16 cellular contexts compared by ENCODE assay signal in genomic region chr1:33176362-33176850, GRCh38. TPM values are rescaled to one million over a fixed set of nuclear protein-coding genes. Genes with fewer than 3 reads are reported as not detected.
DNase-seq lines count a peak whose midpoint lies in the region; ATAC-seq, FAIRE-seq and TF ChIP-seq lines count a peak whose summit lies in the region.
"Had no signal": no experiment of that assay in that cellular context is flagged by ENCODE, and none has a peak within 500 bp of the region (broad histone marks: within the 10 kb centered on the region; RNA-seq: fewer than 3 reads in every experiment).

No MANE protein-coding gene starts in this region.

- no peak overlapping the region for H3K4me3 Mint-ChIP-seq in MCF 10A (ENCODE audit: unreplicated experiment)
- H3K4me3 Mint-ChIP-seq: activated CD4-positive, alpha-beta memory T cell treated with anti-CD3 and anti-CD28 coated beads, Interleukin-2, amount 10 ng/mL, durations not matched to agents 7 days and 5 days; natural killer cell; T-helper 1 cell treated with Interleukin-12 subunit alpha and Interleukin-12 subunit beta and Interleukin-4 antibody, amounts not matched to agents 30 μg/mL and 1 μg/mL, for 36 hours had no signal

- H3K27me3 ChIP-seq in breast epithelium, result no peaks in the 10 kb centered on the region
- H3K27me3 ChIP-seq in left lung, result no peaks in the 10 kb centered on the region
- no peaks in the 10 kb centered on the region for H3K27me3 ChIP-seq in ovary

- H3K36me3 ChIP-seq in breast epithelium, result no peaks in the 10 kb centered on the region
- H3K36me3 ChIP-seq in left lung, result no peaks in the 10 kb centered on the region
- H3K36me3 ChIP-seq in ovary, result no peaks in the 10 kb centered on the region

- H3K9me3 ChIP-seq in breast epithelium (no peaks in the 10 kb centered on the region), left lung (no peaks in the 10 kb centered on the region), ovary (no peaks in the 10 kb centered on the region)

- peak overlapping the region; percentile 78 to 80 for H3K27ac ChIP-seq in breast epithelium
- peak overlapping the region; percentile 74 for H3K27ac ChIP-seq in caudate nucleus (ENCODE audit: low read depth, low read length)
- no peak overlapping the region for H3K27ac ChIP-seq in left lung
- no peak overlapping the region for H3K27ac ChIP-seq in ovary

- H3K4me3 ChIP-seq in breast epithelium (no peak overlapping the region), lower leg skin (ENCODE audit: low read depth, poor library complexity, severe bottlenecking) (no peak overlapping the region), left lung (no peak overlapping the region), ovary (no peak overlapping the region)

- peaks cover 14% of the 10 kb centered on the region for H3K4me1 Mint-ChIP-seq in MCF 10A (ENCODE audit: insufficient read depth, unreplicated experiment)

- ATAC-seq in left lung, result no peak
- no peak for ATAC-seq in GM21367 (IDR thresholded peaks at IDR 0.05; ENCODE audit: unreplicated experiment)
- ATAC-seq: natural killer cell had no signal

- TF ChIP-seq POLR2A in breast epithelium (IDR thresholded peaks at IDR 0.05) (no peak), lower leg skin (IDR thresholded peaks at IDR 0.05) (no peak), H54 (IDR thresholded peaks at IDR 0.05; ENCODE audit: low read depth, low read length) (no peak), ovary (IDR thresholded peaks at IDR 0.05) (no peak)

- TF ChIP-seq EP300 in ovary (IDR thresholded peaks at IDR 0.05), result no peak

- H3K36me3 Mint-ChIP-seq in MCF 10A (ENCODE audit: insufficient read depth, unreplicated experiment), result no peaks in the 10 kb centered on the region
- H3K36me3 Mint-ChIP-seq: natural killer cell had no signal

- no TSS peak for BruUV-seq in MCF 10A (replicated peaks; lab: Mats Ljungman, UMichigan)

- FAIRE-seq in H54 (lab: Jason Lieb, UNC), result no peak

- intact Hi-C loops in breast epithelium (cut with DNase I; ENCODE audit: low total_unique reads) (no loop called here), MCF 10A (cut with micrococcal nuclease) (no loop called here), lower leg skin (cut with DNase I; ENCODE audit: low total_unique reads) (no loop called here), left lung (cut with DNase I) (no loop called here), ovary (cut with DNase I) (no loop called here)

- POLR2A ChIA-PET in MCF 10A (lab: Yijun Ruan, JAX), result interaction anchor here (0.6 kb wide), 1 partner anchor 782 kb away, joined by 3 read pairs; the partner anchor contains the start of gene BSDC1

- no peaks in the 10 kb centered on the region for H3K9me3 Mint-ChIP-seq in MCF 10A (ENCODE audit: unreplicated experiment)
- H3K9me3 Mint-ChIP-seq: activated CD4-positive, alpha-beta memory T cell treated with anti-CD3 and anti-CD28 coated beads, Interleukin-2, amount 10 ng/mL, durations not matched to agents 7 days and 5 days; natural killer cell; T-helper 1 cell treated with Interleukin-12 subunit alpha and Interleukin-12 subunit beta and Interleukin-4 antibody, amounts not matched to agents 30 μg/mL and 1 μg/mL, for 36 hours had no signal

- no peaks in the 10 kb centered on the region for H3K4me1 ChIP-seq in breast epithelium
- H3K4me1 ChIP-seq in left lung, result peaks cover 3 to 13% of the 10 kb centered on the region in 2 donors
- peaks cover 6% of the 10 kb centered on the region for H3K4me1 ChIP-seq in ovary (ENCODE audit: insufficient read depth)

- H3K27me3 Mint-ChIP-seq in MCF 10A (ENCODE audit: insufficient read depth, unreplicated experiment), result no peaks in the 10 kb centered on the region
- H3K27me3 Mint-ChIP-seq: activated CD4-positive, alpha-beta memory T cell treated with anti-CD3 and anti-CD28 coated beads, Interleukin-2, amount 10 ng/mL, durations not matched to agents 7 days and 5 days had no signal

- H3K27ac Mint-ChIP-seq in MCF 10A (ENCODE audit: low read depth, unreplicated experiment), result no peak overlapping the region
- H3K27ac Mint-ChIP-seq: activated CD4-positive, alpha-beta memory T cell treated with anti-CD3 and anti-CD28 coated beads, Interleukin-2, amount 10 ng/mL, durations not matched to agents 7 days and 5 days; natural killer cell; T-helper 1 cell treated with Interleukin-12 subunit alpha and Interleukin-12 subunit beta and Interleukin-4 antibody, amounts not matched to agents 30 μg/mL and 1 μg/mL, for 36 hours had no signal

- no peak for TF ChIP-seq CTCF in breast epithelium (IDR thresholded peaks at IDR 0.05)
- no peak for TF ChIP-seq CTCF in MCF 10A (IDR thresholded peaks at IDR 0.05; ENCODE audit: unreplicated experiment)
- no peak for TF ChIP-seq CTCF in lower leg skin (IDR thresholded peaks at IDR 0.05)
- no peak for TF ChIP-seq CTCF in left lung (IDR thresholded peaks at IDR 0.05)
- no peak for TF ChIP-seq CTCF in ovary (IDR thresholded peaks at IDR 0.05)

- CTCF ChIA-PET in MCF 10A (lab: Yijun Ruan, JAX), result no interaction called here

- DNase-seq in breast epithelium (ENCODE audit: low spot score in 2 of 2) (peak; percentile 59 to 81), MCF 10A (ENCODE audit: unreplicated experiment) (no peak), caudate nucleus (lab: John Stamatoyannopoulos, UW) (peak in 26 of 61 donors; percentile 5 to 65 (median 20)), lower leg skin (ENCODE audit: low spot score in 2 of 2) (peak; percentile 38 to 86), H54 (ENCODE audit: insufficient read length, low spot score) (no peak), left lung (no peak), ovary (no peak)
- DNase-seq: ACHN; activated CD4-positive, alpha-beta memory T cell treated with anti-CD3 and anti-CD28 coated beads, Interleukin-2, amount 10 ng/mL, durations not matched to agents 7 days and 5 days; activated naive CD4-positive, alpha-beta T cell treated with anti-CD3 and anti-CD28 coated beads, Interleukin-2, amount 50 U/mL, for 16 hours; effector memory CD4-positive, alpha-beta T cell; natural killer cell; NCI-H1105; stimulated activated CD4-positive, alpha-beta T cell treated with anti-CD3 and anti-CD28 coated beads, Interleukin-15, amount 100 ng/mL, for 24 hours had no signal

- WGBS in lower leg skin, 2 donors, result 60 to 62% methylated on average over 4 to 11 of the region's 11 CpGs
- WGBS in ovary, 3 donors, result 75 to 77% (median 76%) methylated on average over 9 to 11 of the region's 11 CpGs

RNA-seq across cellular contexts. Expression of gene TRIM62, which starts 5.4 kb away (rescaled TPM):
- total RNA-seq in breast epithelium, result 10 to 100 TPM in 1 of 3 donors, 1 to 10 TPM in 2; 4.3 to 10.8 (median 7.2) TPM
- total RNA-seq in MCF 10A (2022), result 2.4 and 2.8 TPM in 2 replicates
- total RNA-seq in lower leg skin, result 10 to 100 TPM; 25.8 to 32.0 (median 29.9) TPM
- total RNA-seq in left lung, result 1 to 10 TPM; 6.2 to 6.4 TPM
- 10 to 100 TPM in 1 of 7 donors, 1 to 10 TPM in 6; 3.3 to 11.4 (median 7.0) TPM for total RNA-seq in ovary
- 1 to 10 TPM; 4.3 to 4.6 TPM for polyA plus RNA-seq in ovary

Comparison
In these comparisons a context has a peak if more than half of its experiments do, and no peak if none do; other contexts are left out.
1. DNase-seq: peak in breast epithelium (2 of 2) and lower leg skin (2 of 2); none in MCF 10A (single experiment), H54 (single experiment), left lung (0 of 2) and ovary (0 of 5).
2. H3K27ac ChIP-seq: peak in breast epithelium (2 of 2) and caudate nucleus (single experiment); none in left lung (0 of 2) and ovary (0 of 2).